Comparison of ENCODE assay signal across 31 cellular contexts in the genomic region with DNA sequence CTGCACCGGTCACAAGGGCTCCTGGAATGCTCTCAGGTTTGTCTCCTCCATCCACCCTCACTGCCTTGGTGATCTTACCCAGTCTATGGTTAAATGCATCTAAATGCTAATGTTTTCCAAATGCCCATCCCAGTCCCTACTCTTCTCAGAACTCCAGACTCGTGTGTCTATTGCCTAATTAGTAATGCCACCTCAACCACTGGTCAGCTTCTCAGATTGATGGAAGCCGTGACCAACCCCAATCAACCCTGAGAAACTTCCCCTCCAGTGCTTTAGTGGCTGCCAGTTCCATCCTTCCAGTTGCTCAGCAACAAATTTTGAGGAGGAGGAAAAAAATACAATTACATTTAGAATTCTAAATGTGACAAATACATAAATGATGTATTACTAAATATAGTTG. TPM values are rescaled to one million over a fixed set of nuclear protein-coding genes. Genes with fewer than 3 reads are reported as not detected.
DNase-seq lines count a peak whose midpoint lies in the region; ATAC-seq, FAIRE-seq and TF ChIP-seq lines count a peak whose summit lies in the region.
"Had no signal": no experiment of that assay in that cellular context is flagged by ENCODE, and none has a peak within 500 bp of the region (broad histone marks: within the 10 kb centered on the region; RNA-seq: fewer than 3 reads in every experiment).

No MANE protein-coding gene starts in this region.

- no peaks in the 10 kb centered on the region for H3K9me3 ChIP-seq in K562 (replicated peaks; ENCODE audit: control insufficient read depth, insufficient read depth, low read depth, low read length)
- no peaks in the 10 kb centered on the region for H3K9me3 ChIP-seq in colonic mucosa
- H3K9me3 ChIP-seq: Caco-2, pancreas, Peyer's patch, SJCRH30, transverse colon had no signal

- H3K27ac Mint-ChIP-seq in activated CD4-positive, alpha-beta T cell treated with anti-CD3 and anti-CD28 coated beads, Interleukin-2, amount 10 ng/mL, durations not matched to agents 7 days and 5 days: no peak overlapping the region
- H3K27ac Mint-ChIP-seq: activated CD4-positive, alpha-beta T cell treated with anti-CD3 and anti-CD28 coated beads for 36 hours; activated naive CD8-positive, alpha-beta T cell treated with anti-CD3 and anti-CD28 coated beads, Interleukin-2, amount 10 ng/mL, durations not matched to agents 7 days and 5 days; activated T-cell treated with anti-CD3 and anti-CD28 coated beads, Interleukin-2, amount 50 U/mL, for 72 hours; nephron; T-cell had no signal

- no peak overlapping the region for H2AFZ ChIP-seq in K562 (ENCODE audit: low read depth, low read length)

- H3K4me1 Mint-ChIP-seq in activated CD4-positive, alpha-beta T cell treated with anti-CD3 and anti-CD28 coated beads, Interleukin-2, amount 10 ng/mL, durations not matched to agents 7 days and 5 days: peaks cover 33% of the 10 kb centered on the region
- H3K4me1 Mint-ChIP-seq: H9 had no signal

- TF ChIP-seq POLR2A in K562 (conservative IDR thresholded peaks at IDR 0.05): no peak

- in situ Hi-C loops in K562 (cut with MboI): loop anchor here (10.0 kb wide), 1 partner anchor 227 kb away; no protein-coding TSS in a partner anchor

- ATAC-seq in K562: no peak
- ATAC-seq in HG03159 (IDR thresholded peaks at IDR 0.05; ENCODE audit: unreplicated experiment): no peak
- ATAC-seq: activated CD4-positive, alpha-beta T cell treated with anti-CD3 and anti-CD28 coated beads for 36 hours; activated T-cell treated with anti-CD3 and anti-CD28 coated beads, Interleukin-2, amount 50 U/mL, for 72 hours; left colon; pancreas; sciatic nerve; T-cell had no signal

- H3K27ac ChIP-seq in K562 (ENCODE audit: extremely low read depth, low read depth, low read length): no peak overlapping the region
- H3K27ac ChIP-seq in colonic mucosa: no peak overlapping the region
- H3K27ac ChIP-seq: 22Rv1, pancreas, Peyer's patch, SJCRH30, transverse colon had no signal

- no peaks in the 10 kb centered on the region for H3K9me3 Mint-ChIP-seq in activated CD4-positive, alpha-beta T cell treated with anti-CD3 and anti-CD28 coated beads, Interleukin-2, amount 10 ng/mL, durations not matched to agents 7 days and 5 days
- H3K9me3 Mint-ChIP-seq: activated naive CD8-positive, alpha-beta T cell treated with anti-CD3 and anti-CD28 coated beads, Interleukin-2, amount 10 ng/mL, durations not matched to agents 7 days and 5 days; activated T-cell treated with anti-CD3 and anti-CD28 coated beads, Interleukin-2, amount 50 U/mL, for 72 hours; brain; H9; nephron; T-cell had no signal

- no TSS peak for BruUV-seq in K562 (replicated peaks; lab: Mats Ljungman, UMichigan)

- peaks cover 63% of the 10 kb centered on the region for H3K36me3 Mint-ChIP-seq in activated CD4-positive, alpha-beta T cell treated with anti-CD3 and anti-CD28 coated beads, Interleukin-2, amount 10 ng/mL, durations not matched to agents 7 days and 5 days (ENCODE audit: low read depth)

- H3K4me3 ChIP-seq in K562 (no peak overlapping the region), colonic mucosa (no peak overlapping the region)
- H3K4me3 ChIP-seq: pancreas, Peyer's patch, SJCRH30, transverse colon had no signal

- peaks cover 2% of the 10 kb centered on the region; the same call in 1 of the 2 replicates for H4K20me1 ChIP-seq in K562 (replicated peaks; ENCODE audit: control insufficient read depth, insufficient read depth, low read length)

- no peak for TF ChIP-seq EP300 in K562 (IDR thresholded peaks at IDR 0.05; ENCODE audit: low read length)

- intact Hi-C loops in K562 (cut with micrococcal nuclease): loop anchor here (10.0 kb wide), 1 partner anchor 97 kb away; no protein-coding TSS in a partner anchor
- intact Hi-C loops in colonic mucosa (cut with DNase I): no loop called here

- peaks cover 4 to 7% of the 10 kb centered on the region in 2 experiments; a peak in 4 of 5 replicates for H3K4me1 ChIP-seq in K562 (replicated peaks in 1 of 2; ENCODE audit: control insufficient read depth in 2 of 2, insufficient read depth in 2 of 2, low read length in 2 of 2)
- H3K4me1 ChIP-seq in colonic mucosa: no peaks in the 10 kb centered on the region
- H3K4me1 ChIP-seq: Peyer's patch had no signal

- H3K9ac ChIP-seq in K562 (ENCODE audit: insufficient read depth in 1 of 2, low read depth in 2 of 2, low read length in 2 of 2) (no peak overlapping the region), colonic mucosa (ENCODE audit: low read depth in 2 of 2, low read length in 2 of 2) (no peak overlapping the region)

- no peak overlapping the region for H3K4me3 Mint-ChIP-seq in activated CD4-positive, alpha-beta T cell treated with anti-CD3 and anti-CD28 coated beads, Interleukin-2, amount 10 ng/mL, durations not matched to agents 7 days and 5 days
- H3K4me3 Mint-ChIP-seq: activated CD4-positive, alpha-beta T cell treated with anti-CD3 and anti-CD28 coated beads for 36 hours; activated naive CD8-positive, alpha-beta T cell treated with anti-CD3 and anti-CD28 coated beads, Interleukin-2, amount 10 ng/mL, durations not matched to agents 7 days and 5 days; activated T-cell treated with anti-CD3 and anti-CD28 coated beads, Interleukin-2, amount 50 U/mL, for 72 hours; H9; nephron; T-cell had no signal

- H3K36me3 ChIP-seq in K562 (ENCODE audit: control insufficient read depth, insufficient read depth, low read length) (peaks cover 71% of the 10 kb centered on the region), colonic mucosa (no peaks in the 10 kb centered on the region)
- H3K36me3 ChIP-seq: pancreas had no signal

- CTCF ChIA-PET in K562 (lab: Yijun Ruan, JAX; ENCODE audit: low intra/inter-chr PET ratio): no interaction called here
- CTCF ChIA-PET in activated CD4-positive, alpha-beta T cell treated with anti-CD3 and anti-CD28 coated beads, Interleukin-2, amount 10 ng/mL, durations not matched to agents 7 days and 5 days (lab: Charles Lee): no interaction called here

- TF ChIP-seq CTCF in K562 (IDR thresholded peaks at IDR 0.05 in 2 of 3, conservative IDR thresholded peaks at IDR 0.05 in 1 of 3; ENCODE audit: insufficient read depth in 2 of 3, low read depth in 1 of 3, low read length in 3 of 3): no peak
- TF ChIP-seq CTCF in colonic mucosa (IDR thresholded peaks at IDR 0.05): no peak

- no peaks in the 10 kb centered on the region for H3K27me3 Mint-ChIP-seq in activated CD4-positive, alpha-beta T cell treated with anti-CD3 and anti-CD28 coated beads, Interleukin-2, amount 10 ng/mL, durations not matched to agents 7 days and 5 days
- H3K27me3 Mint-ChIP-seq: activated CD4-positive, alpha-beta T cell treated with anti-CD3 and anti-CD28 coated beads for 36 hours; activated naive CD8-positive, alpha-beta T cell treated with anti-CD3 and anti-CD28 coated beads, Interleukin-2, amount 10 ng/mL, durations not matched to agents 7 days and 5 days; brain; T-cell had no signal

- H3K4me2 ChIP-seq in K562 (ENCODE audit: insufficient read depth, low read length): no peak overlapping the region

- POLR2A ChIA-PET in K562 (lab: Yijun Ruan, JAX): no interaction called here
- POLR2A ChIA-PET in activated CD4-positive, alpha-beta T cell treated with anti-CD3 and anti-CD28 coated beads, Interleukin-2, amount 10 ng/mL, durations not matched to agents 7 days and 5 days (lab: Charles Lee): no interaction called here

- H3K27me3 ChIP-seq in K562 (ENCODE audit: control insufficient read depth in 2 of 2, insufficient read depth in 2 of 2, low read length in 2 of 2): no peaks in the 10 kb centered on the region
- H3K27me3 ChIP-seq in colonic mucosa: no peaks in the 10 kb centered on the region
- H3K27me3 ChIP-seq: pancreas, Peyer's patch, SJCRH30, transverse colon had no signal

- no peak for FAIRE-seq in K562 (lab: Jason Lieb, UNC)
- FAIRE-seq: pancreas had no signal

- peak; percentile 8 for DNase-seq in DMS153 (lab: John Stamatoyannopoulos, UW)
- DNase-seq in DMS153 treated with DMSO at 0.1 percent for 48 hours (lab: John Stamatoyannopoulos, UW; ENCODE audit: unreplicated experiment): no peak
- peak; percentile 82 for DNase-seq in NCI-H2029 treated with DMSO at 0.1 percent for 48 hours (lab: John Stamatoyannopoulos, UW)
- DNase-seq in K562 (ENCODE audit: extremely low read depth in 1 of 4, low spot score in 3 of 4): peak in 2 of 4 experiments; percentile 26 to 36
- peak; percentile 49 for DNase-seq in myocyte (ENCODE audit: low read depth)
- no peak for DNase-seq in colonic mucosa
- DNase-seq in activated CD4-positive, alpha-beta T cell treated with anti-CD3 and anti-CD28 coated beads, Interleukin-2, amount 10 ng/mL, durations not matched to agents 7 days and 5 days: no peak
- DNase-seq: activated CD4-positive, alpha-beta T cell treated with anti-CD3 and anti-CD28 coated beads for 36 hours; activated naive CD8-positive, alpha-beta T cell treated with anti-CD3 and anti-CD28 coated beads, Interleukin-2, amount 10 ng/mL, durations not matched to agents 7 days and 5 days; activated T-cell treated with anti-CD3 and anti-CD28 coated beads, Interleukin-2, amount 50 U/mL, for 72 hours; AML-193; Caco-2; cortex of kidney; EL; H9; KG1; left colon; NCI-H1694 treated with DMSO at 0.1 percent for 48 hours; NCI-H446; pancreas; Peyer's patch; SJCRH30; stimulated activated CD4-positive, alpha-beta T cell treated with anti-CD3 and anti-CD28 coated beads, Interleukin-15, amount 100 ng/mL, for 24 hours; stimulated activated CD8-positive, alpha-beta memory T cell treated with anti-CD3 and anti-CD28 coated beads, Interleukin-4, amount 100 ng/mL, for 48 hours; T-cell; transverse colon had no signal

- TF ChIP-seq RAD21 in K562 (CRISPR knock-in tag; conservative IDR thresholded peaks at IDR 0.05 in 1 of 2, IDR thresholded peaks at IDR 0.05 in 1 of 2): no peak

- H3K79me2 ChIP-seq in K562 (ENCODE audit: control insufficient read depth, insufficient read depth, low read length): peaks cover 38% of the 10 kb centered on the region; the same call in 2 of the 3 replicates

- 81% methylated on average over 3 of the region's 3 CpGs for WGBS in K562 (ENCODE audit: insufficient coverage, low coverage, missing lambda C conversion rate)

- no peaks in the 10 kb centered on the region for H3K9me1 ChIP-seq in K562 (ENCODE audit: control insufficient read depth, insufficient read depth, low read length)

RNA-seq across cellular contexts. Expression of a gene that starts 18.6 kb away (rescaled TPM):
- 63.6 and 73.8 TPM in 2 replicates for total RNA-seq in K562 (2011; cell fraction: chromatin; rRNA removed; ENCODE audit: low replicate concordance)
- total RNA-seq in K562 (2011; cell fraction: nucleolus; rRNA removed): 37.4 and 47.0 TPM in 2 replicates
- 50.4 and 63.1 TPM in 2 replicates for total RNA-seq in K562 (2011; cell fraction: nucleoplasm; rRNA removed)
- total RNA-seq in K562 (2014; rRNA removed): 38.9 and 44.2 TPM in 2 replicates
- total RNA-seq in K562 (2014; rRNA removed; fragmentation: Illumina TruSeq; extraction: Trizol): 34.1 and 34.5 TPM in 2 replicates
- total RNA-seq in K562 (2015; rRNA removed; fragmentation: Illumina TruSeq; extraction: Trizol): 32.2 and 36.5 TPM in 2 replicates
- 64.2 and 67.5 TPM in 2 replicates for total RNA-seq in K562 (2021)
- 44.1 and 48.8 TPM in 2 replicates for polyA plus RNA-seq in K562 (2011; rRNA removed)
- polyA plus RNA-seq in K562 (2011; cell fraction: cytosol; rRNA removed): 31.6 and 43.3 TPM in 2 replicates
- polyA plus RNA-seq in K562 (2011; cell fraction: nucleus; rRNA removed): 40.4 and 53.9 TPM in 2 replicates
- polyA plus RNA-seq in K562 (2012): 43.7 and 44.4 TPM in 2 replicates
- polyA plus RNA-seq in K562 (2014; fragmentation: Illumina TruSeq; extraction: Trizol): 36.6 and 42.6 TPM in 2 replicates
- polyA plus RNA-seq in K562 (2014; fragmentation: Nextera tagmentation; extraction: Ambion mirVana): 10 to 100 TPM; 24.8 to 51.1 TPM
- 33.2 and 37.9 TPM in 2 replicates for polyA plus RNA-seq in K562 (2014; rRNA removed)
- 87.8 and 95.8 TPM in 2 replicates for polyA minus RNA-seq in K562 (2011; rRNA and poly(A)+ RNA removed)
- polyA minus RNA-seq in K562 (2011; cell fraction: cytosol; rRNA and poly(A)+ RNA removed): 34.4 and 44.3 TPM in 2 replicates
- polyA minus RNA-seq in K562 (2011; cell fraction: nucleus; rRNA and poly(A)+ RNA removed): 27.1 and 34.5 TPM in 2 replicates
- 84.3 and 101 TPM in 2 replicates for total RNA-seq in myocyte
- polyA plus RNA-seq in myocyte (2012): 142 TPM
- total RNA-seq in colonic mucosa: 100 to 1,000 TPM in 1 of 2 donors, 10 to 100 TPM in 1; 77.7 to 105 TPM
- 10 to 100 TPM; 74.3 to 75.9 TPM for total RNA-seq in activated CD4-positive, alpha-beta T cell treated with anti-CD3 and anti-CD28 coated beads, Interleukin-2, amount 10 ng/mL, durations not matched to agents 7 days and 5 days

Comparison
In these comparisons a context has a peak if more than half of its experiments do, and no peak if none do; other contexts are left out.
1. DNase-seq: peak in DMS153 (single experiment), NCI-H2029 treated with DMSO at 0.1 percent for 48 hours (single experiment) and myocyte (single experiment); none in DMS153 treated with DMSO at 0.1 percent for 48 hours (single experiment), colonic mucosa (single experiment) and activated CD4-positive, alpha-beta T cell treated with anti-CD3 and anti-CD28 coated beads, Interleukin-2, amount 10 ng/mL, durations not matched to agents 7 days and 5 days (single experiment).